ENCODE assay signal across 1 cellular context in the genomic region with DNA sequence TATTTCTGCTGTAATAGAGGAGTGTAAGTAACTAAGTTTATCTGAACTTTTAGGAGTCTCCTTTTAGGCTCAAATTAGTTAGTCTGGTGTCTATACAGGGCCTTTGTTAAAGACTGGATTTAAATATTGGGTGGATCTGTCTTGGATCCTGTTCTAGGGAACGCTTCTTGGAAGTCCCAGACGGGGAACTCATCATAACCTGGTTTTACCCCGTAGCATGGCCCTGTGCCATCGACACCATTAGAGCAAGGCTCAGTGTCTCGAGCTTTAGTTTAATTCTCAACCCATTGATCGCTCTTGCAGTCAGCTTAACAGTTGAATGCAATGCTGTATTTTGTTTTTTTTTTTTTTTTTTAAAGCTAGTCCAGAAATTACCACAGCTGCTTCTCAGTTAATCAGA.
TF ChIP-seq lines count a peak whose summit lies in the region.

No MANE protein-coding gene starts in this region.

TF ChIP-seq in H1, 55 proteins besides CTCF, POLR2A, EP300 and RAD21:
- TF ChIP-seq, protein P1, sequence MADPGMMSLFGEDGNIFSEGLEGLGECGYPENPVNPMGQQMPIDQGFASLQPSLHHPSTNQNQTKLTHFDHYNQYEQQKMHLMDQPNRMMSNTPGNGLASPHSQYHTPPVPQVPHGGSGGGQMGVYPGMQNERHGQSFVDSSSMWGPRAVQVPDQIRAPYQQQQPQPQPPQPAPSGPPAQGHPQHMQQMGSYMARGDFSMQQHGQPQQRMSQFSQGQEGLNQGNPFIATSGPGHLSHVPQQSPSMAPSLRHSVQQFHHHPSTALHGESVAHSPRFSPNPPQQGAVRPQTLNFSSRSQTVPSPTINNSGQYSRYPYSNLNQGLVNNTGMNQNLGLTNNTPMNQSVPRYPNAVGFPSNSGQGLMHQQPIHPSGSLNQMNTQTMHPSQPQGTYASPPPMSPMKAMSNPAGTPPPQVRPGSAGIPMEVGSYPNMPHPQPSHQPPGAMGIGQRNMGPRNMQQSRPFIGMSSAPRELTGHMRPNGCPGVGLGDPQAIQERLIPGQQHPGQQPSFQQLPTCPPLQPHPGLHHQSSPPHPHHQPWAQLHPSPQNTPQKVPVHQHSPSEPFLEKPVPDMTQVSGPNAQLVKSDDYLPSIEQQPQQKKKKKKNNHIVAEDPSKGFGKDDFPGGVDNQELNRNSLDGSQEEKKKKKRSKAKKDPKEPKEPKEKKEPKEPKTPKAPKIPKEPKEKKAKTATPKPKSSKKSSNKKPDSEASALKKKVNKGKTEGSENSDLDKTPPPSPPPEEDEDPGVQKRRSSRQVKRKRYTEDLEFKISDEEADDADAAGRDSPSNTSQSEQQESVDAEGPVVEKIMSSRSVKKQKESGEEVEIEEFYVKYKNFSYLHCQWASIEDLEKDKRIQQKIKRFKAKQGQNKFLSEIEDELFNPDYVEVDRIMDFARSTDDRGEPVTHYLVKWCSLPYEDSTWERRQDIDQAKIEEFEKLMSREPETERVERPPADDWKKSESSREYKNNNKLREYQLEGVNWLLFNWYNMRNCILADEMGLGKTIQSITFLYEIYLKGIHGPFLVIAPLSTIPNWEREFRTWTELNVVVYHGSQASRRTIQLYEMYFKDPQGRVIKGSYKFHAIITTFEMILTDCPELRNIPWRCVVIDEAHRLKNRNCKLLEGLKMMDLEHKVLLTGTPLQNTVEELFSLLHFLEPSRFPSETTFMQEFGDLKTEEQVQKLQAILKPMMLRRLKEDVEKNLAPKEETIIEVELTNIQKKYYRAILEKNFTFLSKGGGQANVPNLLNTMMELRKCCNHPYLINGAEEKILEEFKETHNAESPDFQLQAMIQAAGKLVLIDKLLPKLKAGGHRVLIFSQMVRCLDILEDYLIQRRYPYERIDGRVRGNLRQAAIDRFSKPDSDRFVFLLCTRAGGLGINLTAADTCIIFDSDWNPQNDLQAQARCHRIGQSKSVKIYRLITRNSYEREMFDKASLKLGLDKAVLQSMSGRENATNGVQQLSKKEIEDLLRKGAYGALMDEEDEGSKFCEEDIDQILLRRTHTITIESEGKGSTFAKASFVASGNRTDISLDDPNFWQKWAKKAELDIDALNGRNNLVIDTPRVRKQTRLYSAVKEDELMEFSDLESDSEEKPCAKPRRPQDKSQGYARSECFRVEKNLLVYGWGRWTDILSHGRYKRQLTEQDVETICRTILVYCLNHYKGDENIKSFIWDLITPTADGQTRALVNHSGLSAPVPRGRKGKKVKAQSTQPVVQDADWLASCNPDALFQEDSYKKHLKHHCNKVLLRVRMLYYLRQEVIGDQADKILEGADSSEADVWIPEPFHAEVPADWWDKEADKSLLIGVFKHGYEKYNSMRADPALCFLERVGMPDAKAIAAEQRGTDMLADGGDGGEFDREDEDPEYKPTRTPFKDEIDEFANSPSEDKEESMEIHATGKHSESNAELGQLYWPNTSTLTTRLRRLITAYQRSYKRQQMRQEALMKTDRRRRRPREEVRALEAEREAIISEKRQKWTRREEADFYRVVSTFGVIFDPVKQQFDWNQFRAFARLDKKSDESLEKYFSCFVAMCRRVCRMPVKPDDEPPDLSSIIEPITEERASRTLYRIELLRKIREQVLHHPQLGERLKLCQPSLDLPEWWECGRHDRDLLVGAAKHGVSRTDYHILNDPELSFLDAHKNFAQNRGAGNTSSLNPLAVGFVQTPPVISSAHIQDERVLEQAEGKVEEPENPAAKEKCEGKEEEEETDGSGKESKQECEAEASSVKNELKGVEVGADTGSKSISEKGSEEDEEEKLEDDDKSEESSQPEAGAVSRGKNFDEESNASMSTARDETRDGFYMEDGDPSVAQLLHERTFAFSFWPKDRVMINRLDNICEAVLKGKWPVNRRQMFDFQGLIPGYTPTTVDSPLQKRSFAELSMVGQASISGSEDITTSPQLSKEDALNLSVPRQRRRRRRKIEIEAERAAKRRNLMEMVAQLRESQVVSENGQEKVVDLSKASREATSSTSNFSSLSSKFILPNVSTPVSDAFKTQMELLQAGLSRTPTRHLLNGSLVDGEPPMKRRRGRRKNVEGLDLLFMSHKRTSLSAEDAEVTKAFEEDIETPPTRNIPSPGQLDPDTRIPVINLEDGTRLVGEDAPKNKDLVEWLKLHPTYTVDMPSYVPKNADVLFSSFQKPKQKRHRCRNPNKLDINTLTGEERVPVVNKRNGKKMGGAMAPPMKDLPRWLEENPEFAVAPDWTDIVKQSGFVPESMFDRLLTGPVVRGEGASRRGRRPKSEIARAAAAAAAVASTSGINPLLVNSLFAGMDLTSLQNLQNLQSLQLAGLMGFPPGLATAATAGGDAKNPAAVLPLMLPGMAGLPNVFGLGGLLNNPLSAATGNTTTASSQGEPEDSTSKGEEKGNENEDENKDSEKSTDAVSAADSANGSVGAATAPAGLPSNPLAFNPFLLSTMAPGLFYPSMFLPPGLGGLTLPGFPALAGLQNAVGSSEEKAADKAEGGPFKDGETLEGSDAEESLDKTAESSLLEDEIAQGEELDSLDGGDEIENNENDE (IDR thresholded peaks at IDR 0.05; ENCODE audit: insufficient replicate concordance, low read length): no peak
TF ChIP-seq in H1: peak in this region for 0.
